ENCODE assay signal across 17 cellular contexts in the genomic region with DNA sequence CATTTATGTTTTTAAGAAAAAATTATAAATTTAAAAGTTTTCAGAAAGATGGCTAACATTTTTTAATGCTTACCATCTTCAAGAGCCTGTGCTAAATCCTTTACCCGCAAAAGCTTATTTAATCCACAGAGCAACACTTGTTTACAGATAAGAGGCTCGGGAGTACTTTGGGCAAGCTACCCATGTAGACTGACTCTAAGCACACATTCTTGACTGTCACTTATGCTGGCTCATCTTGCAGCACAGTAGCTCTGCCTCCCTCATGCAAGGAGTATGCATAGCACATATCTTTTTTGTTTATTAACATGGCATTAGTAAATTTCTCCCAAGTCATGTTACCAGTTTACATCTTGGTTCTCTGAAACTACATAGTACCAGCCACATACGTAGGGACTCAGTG. TPM values are rescaled to one million over a fixed set of nuclear protein-coding genes. Genes with fewer than 3 reads are reported as not detected.
DNase-seq lines count a peak whose midpoint lies in the region; ATAC-seq and TF ChIP-seq lines count a peak whose summit lies in the region.
"Had no signal": no experiment of that assay in that cellular context is flagged by ENCODE, and none has a peak within 500 bp of the region (broad histone marks: within the 10 kb centered on the region; RNA-seq: fewer than 3 reads in every experiment).

No MANE protein-coding gene starts in this region.

- H3K27me3 ChIP-seq in heart right ventricle (peaks cover 0 to 26% (median 0%) of the 10 kb centered on the region in 7 donors), left lung (peaks cover 0 to 17% of the 10 kb centered on the region in 2 donors), brain microvascular endothelial cell (replicated peaks) (no peaks in the 10 kb centered on the region)

- no peak for DNase-seq in Right ventricle myocardium superior
- no peak for DNase-seq in cardiac septum (ENCODE audit: low spot score)
- DNase-seq in heart right ventricle = no peak
- no peak for DNase-seq in left lung
- no peak for DNase-seq in activated CD4-positive, alpha-beta T cell treated with anti-CD3 and anti-CD28 coated beads for 36 hours
- no peak for DNase-seq in activated CD4-positive, alpha-beta memory T cell treated with anti-CD3 and anti-CD28 coated beads, Interleukin-2, amount 10 ng/mL, durations not matched to agents 7 days and 5 days
- DNase-seq in activated CD8-positive, alpha-beta T cell treated with anti-CD3 and anti-CD28 coated beads, Interleukin-2, amount 10 ng/mL, durations not matched to agents 7 days and 5 days = no peak
- no peak for DNase-seq in brain microvascular endothelial cell
- DNase-seq: H9, Karpas-422, NCI-H1417 treated with DMSO at 0.1 percent for 48 hours, NCI-H187 treated with DMSO at 0.1 percent for 48 hours, NCI-H2171 treated with DMSO at 0.1 percent for 48 hours, NCI-H446 treated with DMSO at 0.1 percent for 48 hours, SIG-M5 had no signal

- ATAC-seq in Right ventricle myocardium superior (ENCODE audit: poor library complexity) = peak; percentile 79
- peak; percentile 57 to 86 (median 76) for ATAC-seq in heart right ventricle
- ATAC-seq in left lung = peak; percentile 42
- ATAC-seq in activated CD4-positive, alpha-beta T cell treated with anti-CD3 and anti-CD28 coated beads for 36 hours = no peak
- ATAC-seq in activated CD8-positive, alpha-beta T cell treated with anti-CD3 and anti-CD28 coated beads, Interleukin-2, amount 10 ng/mL, durations not matched to agents 7 days and 5 days = no peak

- in situ Hi-C loops in brain microvascular endothelial cell (cut with HindIII; ENCODE audit: low pct_ligation_motif_present, low sequenced_read_pairs) = no loop called here

- no peaks in the 10 kb centered on the region for H3K36me3 Mint-ChIP-seq in activated CD4-positive, alpha-beta T cell treated with anti-CD3 and anti-CD28 coated beads for 36 hours (ENCODE audit: low read depth)
- no peaks in the 10 kb centered on the region for H3K36me3 Mint-ChIP-seq in activated CD4-positive, alpha-beta memory T cell treated with anti-CD3 and anti-CD28 coated beads, Interleukin-2, amount 10 ng/mL, durations not matched to agents 7 days and 5 days (ENCODE audit: low read depth)
- H3K36me3 Mint-ChIP-seq in activated CD8-positive, alpha-beta T cell treated with anti-CD3 and anti-CD28 coated beads, Interleukin-2, amount 10 ng/mL, durations not matched to agents 7 days and 5 days (ENCODE audit: low read depth) = no peaks in the 10 kb centered on the region

- POLR2A ChIA-PET in activated CD4-positive, alpha-beta T cell treated with anti-CD3 and anti-CD28 coated beads for 36 hours (lab: Charles Lee) = no interaction called here
- POLR2A ChIA-PET in activated CD4-positive, alpha-beta memory T cell treated with anti-CD3 and anti-CD28 coated beads, Interleukin-2, amount 10 ng/mL, durations not matched to agents 7 days and 5 days (lab: Charles Lee) = no interaction called here
- POLR2A ChIA-PET in activated CD8-positive, alpha-beta T cell treated with anti-CD3 and anti-CD28 coated beads, Interleukin-2, amount 10 ng/mL, durations not matched to agents 7 days and 5 days (lab: Charles Lee) = no interaction called here

- H3K4me1 Mint-ChIP-seq in activated CD4-positive, alpha-beta T cell treated with anti-CD3 and anti-CD28 coated beads for 36 hours = peaks cover 10% of the 10 kb centered on the region
- H3K4me1 Mint-ChIP-seq in activated CD4-positive, alpha-beta memory T cell treated with anti-CD3 and anti-CD28 coated beads, Interleukin-2, amount 10 ng/mL, durations not matched to agents 7 days and 5 days = peaks cover 16% of the 10 kb centered on the region
- peaks cover 14% of the 10 kb centered on the region for H3K4me1 Mint-ChIP-seq in activated CD8-positive, alpha-beta T cell treated with anti-CD3 and anti-CD28 coated beads, Interleukin-2, amount 10 ng/mL, durations not matched to agents 7 days and 5 days (ENCODE audit: low read depth)
- H3K4me1 Mint-ChIP-seq: B cell, IgD-negative memory B cell had no signal

- no peaks in the 10 kb centered on the region for H3K9me3 Mint-ChIP-seq in activated CD4-positive, alpha-beta T cell treated with anti-CD3 and anti-CD28 coated beads for 36 hours (ENCODE audit: low read depth)
- H3K9me3 Mint-ChIP-seq in activated CD4-positive, alpha-beta memory T cell treated with anti-CD3 and anti-CD28 coated beads, Interleukin-2, amount 10 ng/mL, durations not matched to agents 7 days and 5 days = no peaks in the 10 kb centered on the region
- H3K9me3 Mint-ChIP-seq in activated CD8-positive, alpha-beta T cell treated with anti-CD3 and anti-CD28 coated beads, Interleukin-2, amount 10 ng/mL, durations not matched to agents 7 days and 5 days (ENCODE audit: insufficient read depth) = no peaks in the 10 kb centered on the region
- H3K9me3 Mint-ChIP-seq: H9, IgD-negative memory B cell had no signal

- peaks cover 0 to 6% (median 0%) of the 10 kb centered on the region in 11 donors for H3K9me3 ChIP-seq in heart right ventricle
- no peaks in the 10 kb centered on the region for H3K9me3 ChIP-seq in left lung

- TF ChIP-seq CTCF in heart right ventricle (IDR thresholded peaks at IDR 0.05) (no peak), left lung (IDR thresholded peaks at IDR 0.05) (no peak), brain microvascular endothelial cell (IDR thresholded peaks at IDR 0.05; ENCODE audit: low read depth, low read length, missing control alignments) (no peak)

- no peak overlapping the region for H3K4me3 Mint-ChIP-seq in activated CD4-positive, alpha-beta T cell treated with anti-CD3 and anti-CD28 coated beads for 36 hours
- H3K4me3 Mint-ChIP-seq in activated CD4-positive, alpha-beta memory T cell treated with anti-CD3 and anti-CD28 coated beads, Interleukin-2, amount 10 ng/mL, durations not matched to agents 7 days and 5 days = no peak overlapping the region
- no peak overlapping the region for H3K4me3 Mint-ChIP-seq in activated CD8-positive, alpha-beta T cell treated with anti-CD3 and anti-CD28 coated beads, Interleukin-2, amount 10 ng/mL, durations not matched to agents 7 days and 5 days
- H3K4me3 Mint-ChIP-seq: B cell, H9, IgD-negative memory B cell had no signal

- intact Hi-C loops in Right ventricle myocardium superior (cut with DNase I) = no loop called here
- intact Hi-C loops in cardiac septum (cut with DNase I) = no loop called here
- intact Hi-C loops in heart right ventricle (cut with DNase I) = loop anchor here in 1 of 10 donors (2.0 kb wide), 1 partner anchor 24 kb away; no protein-coding TSS in a partner anchor
- intact Hi-C loops in left lung (cut with DNase I) = no loop called here
- intact Hi-C loops in activated CD4-positive, alpha-beta T cell treated with anti-CD3 and anti-CD28 coated beads for 36 hours (cut with DNase I, micrococcal nuclease) = no loop called here

- H3K4me1 ChIP-seq in heart right ventricle (peaks cover 0 to 30% (median 16%) of the 10 kb centered on the region in 9 donors), left lung (no peaks in the 10 kb centered on the region)

- H3K36me3 ChIP-seq in heart right ventricle (no peaks in the 10 kb centered on the region), left lung (no peaks in the 10 kb centered on the region), brain microvascular endothelial cell (replicated peaks) (no peaks in the 10 kb centered on the region)

- no peak overlapping the region for H3K27ac Mint-ChIP-seq in activated CD4-positive, alpha-beta T cell treated with anti-CD3 and anti-CD28 coated beads for 36 hours
- H3K27ac Mint-ChIP-seq in activated CD4-positive, alpha-beta memory T cell treated with anti-CD3 and anti-CD28 coated beads, Interleukin-2, amount 10 ng/mL, durations not matched to agents 7 days and 5 days = no peak overlapping the region
- no peak overlapping the region for H3K27ac Mint-ChIP-seq in activated CD8-positive, alpha-beta T cell treated with anti-CD3 and anti-CD28 coated beads, Interleukin-2, amount 10 ng/mL, durations not matched to agents 7 days and 5 days
- H3K27ac Mint-ChIP-seq: B cell, H9, IgD-negative memory B cell had no signal

- WGBS in heart right ventricle, 2 donors = 42 to 44% methylated on average over 3 of the region's 3 CpGs

- H3K4me3 ChIP-seq in heart right ventricle (no peak overlapping the region), left lung (no peak overlapping the region), brain microvascular endothelial cell (ENCODE audit: low read depth, low read length) (no peak overlapping the region)

- peaks cover 54% of the 10 kb centered on the region for H3K27me3 Mint-ChIP-seq in activated CD4-positive, alpha-beta T cell treated with anti-CD3 and anti-CD28 coated beads for 36 hours
- peaks cover 57% of the 10 kb centered on the region for H3K27me3 Mint-ChIP-seq in activated CD4-positive, alpha-beta memory T cell treated with anti-CD3 and anti-CD28 coated beads, Interleukin-2, amount 10 ng/mL, durations not matched to agents 7 days and 5 days
- H3K27me3 Mint-ChIP-seq in activated CD8-positive, alpha-beta T cell treated with anti-CD3 and anti-CD28 coated beads, Interleukin-2, amount 10 ng/mL, durations not matched to agents 7 days and 5 days (ENCODE audit: low read depth) = peaks cover 32% of the 10 kb centered on the region

- CTCF ChIA-PET in activated CD4-positive, alpha-beta T cell treated with anti-CD3 and anti-CD28 coated beads for 36 hours (lab: Charles Lee) = interaction anchor here (1.2 kb wide), 1 partner anchor 28 kb away, joined by 3 read pairs; no protein-coding TSS in a partner anchor
- CTCF ChIA-PET in activated CD4-positive, alpha-beta memory T cell treated with anti-CD3 and anti-CD28 coated beads, Interleukin-2, amount 10 ng/mL, durations not matched to agents 7 days and 5 days (lab: Charles Lee) = no interaction called here
- CTCF ChIA-PET in activated CD8-positive, alpha-beta T cell treated with anti-CD3 and anti-CD28 coated beads, Interleukin-2, amount 10 ng/mL, durations not matched to agents 7 days and 5 days (lab: Charles Lee) = interaction anchor here (1.3 kb wide), 1 partner anchor 10 kb away, joined by 3 read pairs; no protein-coding TSS in a partner anchor

- H3K27ac ChIP-seq in heart right ventricle (peak overlapping the region in 3 of 10 donors; percentile 1 to 22 (median 11)), left lung (no peak overlapping the region), brain microvascular endothelial cell (no peak overlapping the region)

RNA-seq across cellular contexts. Expression of gene SH3RF2, which starts 14.7 kb away (rescaled TPM):
- total RNA-seq in Right ventricle myocardium superior (309 TPM), cardiac septum (231 TPM), heart right ventricle (100 to 1,000 TPM; 163 to 456 (median 219) TPM), left lung (10 to 100 TPM; 11.7 to 20.3 TPM)
- polyA plus RNA-seq in heart right ventricle = 100 to 1,000 TPM in 1 of 2 donors, 10 to 100 TPM in 1; 32.9 to 887 TPM
- under 1 TPM; 0.43 to 0.63 TPM for total RNA-seq in activated CD4-positive, alpha-beta T cell treated with anti-CD3 and anti-CD28 coated beads for 36 hours
- under 1 TPM; 0.38 to 0.48 TPM for total RNA-seq in activated CD4-positive, alpha-beta memory T cell treated with anti-CD3 and anti-CD28 coated beads, Interleukin-2, amount 10 ng/mL, durations not matched to agents 7 days and 5 days
- not detected for total RNA-seq in activated CD8-positive, alpha-beta T cell treated with anti-CD3 and anti-CD28 coated beads, Interleukin-2, amount 10 ng/mL, durations not matched to agents 7 days and 5 days
- total RNA-seq: B cell had no signal
- polyA plus RNA-seq: IgD-negative memory B cell had no signal

Comparison
In these comparisons a context has a peak if more than half of its experiments do, and no peak if none do; other contexts are left out.
1. ATAC-seq: peak in Right ventricle myocardium superior (single experiment), heart right ventricle (8 of 8) and left lung (single experiment); none in activated CD4-positive, alpha-beta T cell treated with anti-CD3 and anti-CD28 coated beads for 36 hours (single experiment) and activated CD8-positive, alpha-beta T cell treated with anti-CD3 and anti-CD28 coated beads, Interleukin-2, amount 10 ng/mL, durations not matched to agents 7 days and 5 days (single experiment).
2. RNA of gene SH3RF2, which starts 14.7 kb away (total RNA-seq): 309 TPM in Right ventricle myocardium superior (single experiment), 231 TPM in cardiac septum (single experiment), 163 to 456 TPM in heart right ventricle and 11.7 to 20.3 TPM in left lung; 0.43 to 0.63 TPM in activated CD4-positive, alpha-beta T cell treated with anti-CD3 and anti-CD28 coated beads for 36 hours, 0.38 to 0.48 TPM in activated CD4-positive, alpha-beta memory T cell treated with anti-CD3 and anti-CD28 coated beads, Interleukin-2, amount 10 ng/mL, durations not matched to agents 7 days and 5 days and not detected in activated CD8-positive, alpha-beta T cell treated with anti-CD3 and anti-CD28 coated beads, Interleukin-2, amount 10 ng/mL, durations not matched to agents 7 days and 5 days; every median in the first group is over 4 times any median in the second.